In genomic region chr13:21458816-21459701, GRCh38 we compare ENCODE assay signal across 8 cellular contexts. TPM values are rescaled to one million over a fixed set of nuclear protein-coding genes. Genes with fewer than 3 reads are reported as not detected.
DNase-seq lines count a peak whose midpoint lies in the region; ATAC-seq and TF ChIP-seq lines count a peak whose summit lies in the region.

A gene with protein sequence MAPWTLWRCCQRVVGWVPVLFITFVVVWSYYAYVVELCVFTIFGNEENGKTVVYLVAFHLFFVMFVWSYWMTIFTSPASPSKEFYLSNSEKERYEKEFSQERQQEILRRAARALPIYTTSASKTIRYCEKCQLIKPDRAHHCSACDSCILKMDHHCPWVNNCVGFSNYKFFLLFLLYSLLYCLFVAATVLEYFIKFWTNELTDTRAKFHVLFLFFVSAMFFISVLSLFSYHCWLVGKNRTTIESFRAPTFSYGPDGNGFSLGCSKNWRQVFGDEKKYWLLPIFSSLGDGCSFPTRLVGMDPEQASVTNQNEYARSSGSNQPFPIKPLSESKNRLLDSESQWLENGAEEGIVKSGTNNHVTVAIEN (minus strand): TSS chr13:21459303. CDS start chr13:21459171, 132 bp downstream.

- H3K4me3 ChIP-seq in WI38 (ENCODE audit: low read depth, low read length) (peak within 1 kb of the TSS; percentile 97), mammary epithelial cell (replicated peaks in 1 of 3; ENCODE audit: insufficient read depth in 1 of 3, low read depth in 2 of 3, low read length in 3 of 3) (peak within 1 kb of the TSS; percentile 92 to 99 (median 95)), smooth muscle cell (peak within 1 kb of the TSS; percentile 90)

- H2AFZ ChIP-seq in mammary epithelial cell (ENCODE audit: low read depth, low read length) (peak within 1 kb of the TSS; percentile 99), smooth muscle cell (ENCODE audit: low read depth) (peak within 1 kb of the TSS; percentile 82)

- WGBS in mammary epithelial cell (ENCODE audit: low coverage, missing lambda C conversion rate), result 1% methylated on average over 30 of the region's 107 CpGs
- under 1% methylated on average over 66 of the region's 107 CpGs for WGBS in smooth muscle cell (ENCODE audit: low lambda C conversion rate)

- H3K4me2 ChIP-seq in mammary epithelial cell (ENCODE audit: insufficient read depth, low read depth, low read length), result peak within 1 kb of the TSS; percentile 78
- H3K4me2 ChIP-seq in smooth muscle cell, result peak within 1 kb of the TSS; percentile 95

- in situ Hi-C loops in mammary epithelial cell (cut with MboI; ENCODE audit: low sequenced_read_pairs in 2 of 2), result no loop called here

- H4K20me1 ChIP-seq in mammary epithelial cell (ENCODE audit: insufficient read depth, low read length) (no peaks in the 10 kb centered on the region), smooth muscle cell (ENCODE audit: low read depth) (peaks cover 35% of the 10 kb centered on the region)

- no peaks in the 10 kb centered on the region for H3F3A ChIP-seq in smooth muscle cell (ENCODE audit: low read depth)

- H3K27me3 ChIP-seq in mammary epithelial cell (ENCODE audit: insufficient read depth, low read length) (no peaks in the 10 kb centered on the region), smooth muscle cell (ENCODE audit: low read depth) (no peaks in the 10 kb centered on the region)

- CTCF ChIA-PET in mammary epithelial cell (lab: Charles Lee; ENCODE audit: low non-redundant PET), result no interaction called here

- H3K9me3 ChIP-seq in mammary epithelial cell (replicated peaks; ENCODE audit: insufficient read depth, low read length), result no peaks in the 10 kb centered on the region
- no peaks in the 10 kb centered on the region for H3K9me3 ChIP-seq in smooth muscle cell (replicated peaks; ENCODE audit: low read depth)

- ATAC-seq in HG02970 (IDR thresholded peaks at IDR 0.05; ENCODE audit: low FRiP score, unreplicated experiment), result peak; percentile 90

- BruUV-seq in mammary epithelial cell (replicated peaks; lab: Mats Ljungman, UMichigan), result no TSS peak

- H3K4me1 ChIP-seq in mammary epithelial cell (ENCODE audit: insufficient read depth, low read length) (peaks cover 3% of the 10 kb centered on the region), smooth muscle cell (ENCODE audit: low read depth) (peaks cover 14% of the 10 kb centered on the region)

- dilution Hi-C loops in mammary epithelial cell (cut with HindIII; ENCODE audit: low sequenced_read_pairs), result no loop called here

- H3K27ac ChIP-seq in mammary epithelial cell (ENCODE audit: insufficient read depth, low read depth, low read length) (peak within 1 kb of the TSS; percentile 70), smooth muscle cell (ENCODE audit: low read depth) (peak within 1 kb of the TSS; percentile 86)

- DNase-seq in NCI-H524 (lab: John Stamatoyannopoulos, UW) (peak; percentile 81 to 89), NCI-H524 treated with DMSO at 0.1 percent for 48 hours (lab: John Stamatoyannopoulos, UW) (no peak), NCI-H2171 (lab: John Stamatoyannopoulos, UW) (peak; percentile 54), mammary epithelial cell (peak; percentile 78), iPS-NIHi11 (ENCODE audit: low spot score) (peak; percentile 98), smooth muscle cell (lab: John Stamatoyannopoulos, UW; ENCODE audit: unreplicated experiment) (peak; percentile 83)

- H3K79me2 ChIP-seq in mammary epithelial cell (ENCODE audit: insufficient read depth, low read length) (peaks cover 47% of the 10 kb centered on the region), smooth muscle cell (ENCODE audit: low read depth) (peaks cover 47% of the 10 kb centered on the region)

- no peak for TF ChIP-seq CTCF in WI38 (IDR thresholded peaks at IDR 0.05; ENCODE audit: low read depth, low read length)
- TF ChIP-seq CTCF in mammary epithelial cell (conservative IDR thresholded peaks at IDR 0.05 in 1 of 2, IDR thresholded peaks at IDR 0.05 in 1 of 2; ENCODE audit: extremely low read depth in 1 of 2, insufficient read depth in 1 of 2, low read depth in 1 of 2, low read length in 2 of 2), result no peak
- no peak for TF ChIP-seq CTCF in smooth muscle cell (IDR thresholded peaks at IDR 0.05; ENCODE audit: borderline replicate concordance, insufficient read depth, poor library complexity, severe bottlenecking)

- H3K36me3 ChIP-seq in mammary epithelial cell (ENCODE audit: insufficient read depth, low read length) (no peaks in the 10 kb centered on the region), smooth muscle cell (ENCODE audit: low read depth) (no peaks in the 10 kb centered on the region)

- H3K9ac ChIP-seq in mammary epithelial cell (ENCODE audit: insufficient read depth, low read length) (peak within 1 kb of the TSS; percentile 90), smooth muscle cell (ENCODE audit: low read depth) (peak within 1 kb of the TSS; percentile 94)

- intact Hi-C loops in mammary epithelial cell (cut with micrococcal nuclease), result loop anchor here (1.0 to 5.0 kb wide), 3 partner anchors 22 to 161 kb away; no protein-coding TSS in a partner anchor

RNA-seq across cellular contexts. Expression of the gene that starts here (rescaled TPM):
- 10 to 100 TPM; 53.7 to 68.3 TPM for total RNA-seq in mammary epithelial cell
- polyA plus RNA-seq in mammary epithelial cell, result 24.1 TPM
- polyA minus RNA-seq in mammary epithelial cell, result 58.4 TPM
- total RNA-seq in smooth muscle cell, result 149 and 198 TPM in 2 replicates
- 24.2 and 24.4 TPM in 2 replicates for polyA plus RNA-seq in smooth muscle cell
